1 cellular context compared by ENCODE assay signal in the genomic region with DNA sequence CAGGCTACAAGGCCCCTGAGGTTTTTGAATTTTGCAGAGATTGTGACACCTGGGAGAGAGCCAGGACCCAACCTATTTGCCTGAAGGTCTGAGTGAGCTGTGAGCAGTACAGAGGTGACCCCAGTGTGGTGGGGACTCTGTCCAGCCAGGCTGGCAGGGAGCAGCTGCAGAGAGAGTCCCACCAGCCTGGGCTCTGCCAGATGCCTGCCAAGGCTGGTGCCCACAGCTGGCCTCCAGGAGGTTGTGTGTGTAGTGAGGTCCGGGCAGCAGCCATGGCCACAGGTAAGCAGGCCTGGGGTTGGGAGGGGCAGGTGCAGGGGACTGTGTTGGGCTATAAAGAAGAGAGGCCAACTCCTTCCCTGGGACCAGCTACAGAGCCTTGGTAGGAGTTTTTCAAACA.
TF ChIP-seq lines count a peak whose summit lies in the region.

No MANE protein-coding gene starts in this region.

TF ChIP-seq in GM23338, 12 proteins besides CTCF, POLR2A, EP300 and RAD21:
- TF ChIP-seq CREB1 (CRISPR knock-in tag; IDR thresholded peaks at IDR 0.05; ENCODE audit: low read depth), result no peak
- TF ChIP-seq NANOG (IDR thresholded peaks at IDR 0.05; ENCODE audit: borderline replicate concordance), result no peak
- no peak for TF ChIP-seq ZNF114 (CRISPR knock-in tag; IDR thresholded peaks at IDR 0.05)
- TF ChIP-seq, protein P1, sequence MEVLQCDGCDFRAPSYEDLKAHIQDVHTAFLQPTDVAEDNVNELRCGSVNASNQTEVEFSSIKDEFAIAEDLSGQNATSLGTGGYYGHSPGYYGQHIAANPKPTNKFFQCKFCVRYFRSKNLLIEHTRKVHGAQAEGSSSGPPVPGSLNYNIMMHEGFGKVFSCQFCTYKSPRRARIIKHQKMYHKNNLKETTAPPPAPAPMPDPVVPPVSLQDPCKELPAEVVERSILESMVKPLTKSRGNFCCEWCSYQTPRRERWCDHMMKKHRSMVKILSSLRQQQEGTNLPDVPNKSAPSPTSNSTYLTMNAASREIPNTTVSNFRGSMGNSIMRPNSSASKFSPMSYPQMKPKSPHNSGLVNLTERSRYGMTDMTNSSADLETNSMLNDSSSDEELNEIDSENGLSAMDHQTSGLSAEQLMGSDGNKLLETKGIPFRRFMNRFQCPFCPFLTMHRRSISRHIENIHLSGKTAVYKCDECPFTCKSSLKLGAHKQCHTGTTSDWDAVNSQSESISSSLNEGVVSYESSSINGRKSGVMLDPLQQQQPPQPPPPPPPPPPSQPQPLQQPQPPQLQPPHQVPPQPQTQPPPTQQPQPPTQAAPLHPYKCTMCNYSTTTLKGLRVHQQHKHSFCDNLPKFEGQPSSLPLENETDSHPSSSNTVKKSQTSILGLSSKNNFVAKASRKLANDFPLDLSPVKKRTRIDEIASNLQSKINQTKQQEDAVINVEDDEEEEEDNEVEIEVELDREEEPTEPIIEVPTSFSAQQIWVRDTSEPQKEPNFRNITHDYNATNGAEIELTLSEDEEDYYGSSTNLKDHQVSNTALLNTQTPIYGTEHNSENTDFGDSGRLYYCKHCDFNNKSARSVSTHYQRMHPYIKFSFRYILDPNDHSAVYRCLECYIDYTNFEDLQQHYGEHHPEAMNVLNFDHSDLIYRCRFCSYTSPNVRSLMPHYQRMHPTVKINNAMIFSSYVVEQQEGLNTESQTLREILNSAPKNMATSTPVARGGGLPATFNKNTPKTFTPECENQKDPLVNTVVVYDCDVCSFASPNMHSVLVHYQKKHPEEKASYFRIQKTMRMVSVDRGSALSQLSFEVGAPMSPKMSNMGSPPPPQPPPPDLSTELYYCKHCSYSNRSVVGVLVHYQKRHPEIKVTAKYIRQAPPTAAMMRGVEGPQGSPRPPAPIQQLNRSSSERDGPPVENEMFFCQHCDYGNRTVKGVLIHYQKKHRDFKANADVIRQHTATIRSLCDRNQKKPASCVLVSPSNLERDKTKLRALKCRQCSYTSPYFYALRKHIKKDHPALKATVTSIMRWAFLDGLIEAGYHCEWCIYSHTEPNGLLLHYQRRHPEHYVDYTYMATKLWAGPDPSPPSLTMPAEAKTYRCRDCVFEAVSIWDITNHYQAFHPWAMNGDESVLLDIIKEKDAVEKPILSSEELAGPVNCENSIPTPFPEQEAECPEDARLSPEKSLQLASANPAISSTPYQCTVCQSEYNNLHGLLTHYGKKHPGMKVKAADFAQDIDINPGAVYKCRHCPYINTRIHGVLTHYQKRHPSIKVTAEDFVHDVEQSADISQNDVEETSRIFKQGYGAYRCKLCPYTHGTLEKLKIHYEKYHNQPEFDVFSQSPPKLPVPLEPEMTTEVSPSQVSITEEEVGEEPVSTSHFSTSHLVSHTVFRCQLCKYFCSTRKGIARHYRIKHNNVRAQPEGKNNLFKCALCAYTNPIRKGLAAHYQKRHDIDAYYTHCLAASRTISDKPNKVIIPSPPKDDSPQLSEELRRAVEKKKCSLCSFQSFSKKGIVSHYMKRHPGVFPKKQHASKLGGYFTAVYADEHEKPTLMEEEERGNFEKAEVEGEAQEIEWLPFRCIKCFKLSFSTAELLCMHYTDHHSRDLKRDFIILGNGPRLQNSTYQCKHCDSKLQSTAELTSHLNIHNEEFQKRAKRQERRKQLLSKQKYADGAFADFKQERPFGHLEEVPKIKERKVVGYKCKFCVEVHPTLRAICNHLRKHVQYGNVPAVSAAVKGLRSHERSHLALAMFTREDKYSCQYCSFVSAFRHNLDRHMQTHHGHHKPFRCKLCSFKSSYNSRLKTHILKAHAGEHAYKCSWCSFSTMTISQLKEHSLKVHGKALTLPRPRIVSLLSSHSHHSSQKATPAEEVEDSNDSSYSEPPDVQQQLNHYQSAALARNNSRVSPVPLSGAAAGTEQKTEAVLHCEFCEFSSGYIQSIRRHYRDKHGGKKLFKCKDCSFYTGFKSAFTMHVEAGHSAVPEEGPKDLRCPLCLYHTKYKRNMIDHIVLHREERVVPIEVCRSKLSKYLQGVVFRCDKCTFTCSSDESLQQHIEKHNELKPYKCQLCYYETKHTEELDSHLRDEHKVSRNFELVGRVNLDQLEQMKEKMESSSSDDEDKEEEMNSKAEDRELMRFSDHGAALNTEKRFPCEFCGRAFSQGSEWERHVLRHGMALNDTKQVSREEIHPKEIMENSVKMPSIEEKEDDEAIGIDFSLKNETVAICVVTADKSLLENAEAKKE (CRISPR knock-in tag; IDR thresholded peaks at IDR 0.05), result no peak
- TF ChIP-seq EZH2phosphoT487 (IDR thresholded peaks at IDR 0.05; ENCODE audit: unreplicated experiment), result no peak
- no peak for TF ChIP-seq STAT1 (IDR thresholded peaks at IDR 0.05; ENCODE audit: unreplicated experiment)
- TF ChIP-seq, protein P2, sequence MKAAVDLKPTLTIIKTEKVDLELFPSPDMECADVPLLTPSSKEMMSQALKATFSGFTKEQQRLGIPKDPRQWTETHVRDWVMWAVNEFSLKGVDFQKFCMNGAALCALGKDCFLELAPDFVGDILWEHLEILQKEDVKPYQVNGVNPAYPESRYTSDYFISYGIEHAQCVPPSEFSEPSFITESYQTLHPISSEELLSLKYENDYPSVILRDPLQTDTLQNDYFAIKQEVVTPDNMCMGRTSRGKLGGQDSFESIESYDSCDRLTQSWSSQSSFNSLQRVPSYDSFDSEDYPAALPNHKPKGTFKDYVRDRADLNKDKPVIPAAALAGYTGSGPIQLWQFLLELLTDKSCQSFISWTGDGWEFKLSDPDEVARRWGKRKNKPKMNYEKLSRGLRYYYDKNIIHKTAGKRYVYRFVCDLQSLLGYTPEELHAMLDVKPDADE (IDR thresholded peaks at IDR 0.05), result no peak
- no peak for TF ChIP-seq POLR2AphosphoS5 (IDR thresholded peaks at IDR 0.05; ENCODE audit: low read depth)
- TF ChIP-seq JUNB (IDR thresholded peaks at IDR 0.05; ENCODE audit: unreplicated experiment), result no peak
- no peak for TF ChIP-seq ZNF331 (CRISPR knock-in tag; IDR thresholded peaks at IDR 0.05; ENCODE audit: low read depth)
- TF ChIP-seq, protein P3, sequence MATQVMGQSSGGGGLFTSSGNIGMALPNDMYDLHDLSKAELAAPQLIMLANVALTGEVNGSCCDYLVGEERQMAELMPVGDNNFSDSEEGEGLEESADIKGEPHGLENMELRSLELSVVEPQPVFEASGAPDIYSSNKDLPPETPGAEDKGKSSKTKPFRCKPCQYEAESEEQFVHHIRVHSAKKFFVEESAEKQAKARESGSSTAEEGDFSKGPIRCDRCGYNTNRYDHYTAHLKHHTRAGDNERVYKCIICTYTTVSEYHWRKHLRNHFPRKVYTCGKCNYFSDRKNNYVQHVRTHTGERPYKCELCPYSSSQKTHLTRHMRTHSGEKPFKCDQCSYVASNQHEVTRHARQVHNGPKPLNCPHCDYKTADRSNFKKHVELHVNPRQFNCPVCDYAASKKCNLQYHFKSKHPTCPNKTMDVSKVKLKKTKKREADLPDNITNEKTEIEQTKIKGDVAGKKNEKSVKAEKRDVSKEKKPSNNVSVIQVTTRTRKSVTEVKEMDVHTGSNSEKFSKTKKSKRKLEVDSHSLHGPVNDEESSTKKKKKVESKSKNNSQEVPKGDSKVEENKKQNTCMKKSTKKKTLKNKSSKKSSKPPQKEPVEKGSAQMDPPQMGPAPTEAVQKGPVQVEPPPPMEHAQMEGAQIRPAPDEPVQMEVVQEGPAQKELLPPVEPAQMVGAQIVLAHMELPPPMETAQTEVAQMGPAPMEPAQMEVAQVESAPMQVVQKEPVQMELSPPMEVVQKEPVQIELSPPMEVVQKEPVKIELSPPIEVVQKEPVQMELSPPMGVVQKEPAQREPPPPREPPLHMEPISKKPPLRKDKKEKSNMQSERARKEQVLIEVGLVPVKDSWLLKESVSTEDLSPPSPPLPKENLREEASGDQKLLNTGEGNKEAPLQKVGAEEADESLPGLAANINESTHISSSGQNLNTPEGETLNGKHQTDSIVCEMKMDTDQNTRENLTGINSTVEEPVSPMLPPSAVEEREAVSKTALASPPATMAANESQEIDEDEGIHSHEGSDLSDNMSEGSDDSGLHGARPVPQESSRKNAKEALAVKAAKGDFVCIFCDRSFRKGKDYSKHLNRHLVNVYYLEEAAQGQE (IDR thresholded peaks at IDR 0.05; ENCODE audit: unreplicated experiment), result no peak
- no peak for TF ChIP-seq EZH2 (IDR thresholded peaks at IDR 0.05; ENCODE audit: low read depth, unreplicated experiment)
